ENCODE assay signal across 8 cellular contexts in genomic region chr7:108003591-108003935, GRCh38. TPM values are rescaled to one million over a fixed set of nuclear protein-coding genes. Genes with fewer than 3 reads are reported as not detected.
DNase-seq lines count a peak whose midpoint lies in the region; ATAC-seq and TF ChIP-seq lines count a peak whose summit lies in the region.

No MANE protein-coding gene starts in this region.

- no peaks in the 10 kb centered on the region for H4K20me1 ChIP-seq in KMS-11 (ENCODE audit: insufficient read depth)

- H3K36me3 Mint-ChIP-seq in effector memory CD8-positive, alpha-beta T cell (ENCODE audit: insufficient read depth) = no peaks in the 10 kb centered on the region
- H3K36me3 Mint-ChIP-seq in naive thymus-derived CD8-positive, alpha-beta T cell = peaks cover 0 to 7% (median 4%) of the 10 kb centered on the region in 3 donors

- TF ChIP-seq CTCF in A673 (conservative IDR thresholded peaks at IDR 0.05; ENCODE audit: low read depth, low read length) (no peak), KMS-11 (conservative IDR thresholded peaks at IDR 0.05; ENCODE audit: low read depth, low read length) (no peak)

- peak overlapping the region; percentile 92 for H3K27ac ChIP-seq in A673 (ENCODE audit: low read depth, low read length, poor library complexity, severe bottlenecking)
- no peak overlapping the region for H3K27ac ChIP-seq in KMS-11

- H3K36me3 ChIP-seq in A673 (ENCODE audit: insufficient read depth, low read length, poor library complexity, severe bottlenecking) (peaks cover 9% of the 10 kb centered on the region), KMS-11 (ENCODE audit: insufficient read depth) (no peaks in the 10 kb centered on the region)

- H3K27me3 ChIP-seq in A673 (replicated peaks; ENCODE audit: insufficient read depth, low read depth, low read length, poor library complexity) (no peaks in the 10 kb centered on the region), KMS-11 (ENCODE audit: insufficient read depth, low read depth) (no peaks in the 10 kb centered on the region)

- peaks cover 8 to 10% of the 10 kb centered on the region in 2 donors for H3K4me1 Mint-ChIP-seq in effector memory CD8-positive, alpha-beta T cell (ENCODE audit: low read depth in 2 of 2)
- peaks cover 12 to 34% (median 25%) of the 10 kb centered on the region in 4 donors for H3K4me1 Mint-ChIP-seq in naive thymus-derived CD8-positive, alpha-beta T cell

- H3K27me3 Mint-ChIP-seq in effector memory CD8-positive, alpha-beta T cell = peaks cover 55 to 72% of the 10 kb centered on the region in 2 donors
- H3K27me3 Mint-ChIP-seq in naive thymus-derived CD8-positive, alpha-beta T cell = peaks cover 34 to 68% (median 60%) of the 10 kb centered on the region in 5 donors

- H3K9ac ChIP-seq in KMS-11 = no peak overlapping the region

- intact Hi-C loops in A673 (cut with micrococcal nuclease; ENCODE audit: unreplicated experiment) = loop anchor here (2.0 kb wide), 1 partner anchor 93 kb away; no protein-coding TSS in a partner anchor

- H3K9me3 ChIP-seq in A673 (ENCODE audit: low read depth, low read length, poor library complexity, severe bottlenecking) = no peaks in the 10 kb centered on the region

- no peak overlapping the region for H3K27ac Mint-ChIP-seq in effector memory CD8-positive, alpha-beta T cell
- no peak overlapping the region for H3K27ac Mint-ChIP-seq in naive thymus-derived CD8-positive, alpha-beta T cell

- H3K79me2 ChIP-seq in KMS-11 (ENCODE audit: insufficient read depth, low read depth) = no peaks in the 10 kb centered on the region

- peak overlapping the region; percentile 50 to 55 for H3K4me3 Mint-ChIP-seq in effector memory CD8-positive, alpha-beta T cell
- H3K4me3 Mint-ChIP-seq in naive thymus-derived CD8-positive, alpha-beta T cell = peak overlapping the region; percentile 53 to 85 (median 79)

- POLR2A ChIA-PET in A673 (lab: Charles Lee; ENCODE audit: low non-redundant PET) = no interaction called here
- POLR2A ChIA-PET in naive thymus-derived CD8-positive, alpha-beta T cell (lab: Charles Lee) = no interaction called here

- no peak for DNase-seq in A673 (ENCODE audit: low spot score)
- DNase-seq in effector memory CD8-positive, alpha-beta T cell = no peak
- no peak for DNase-seq in naive thymus-derived CD8-positive, alpha-beta T cell
- DNase-seq in NCI-H1694 treated with DMSO at 0.1 percent for 48 hours (lab: John Stamatoyannopoulos, UW) = no peak
- no peak for DNase-seq in stimulated activated CD4-positive, alpha-beta T cell treated with anti-CD3 and anti-CD28 coated beads, Interleukin-4, amount 100 ng/mL, for 1 hour
- DNase-seq in activated CD4-positive, alpha-beta T cell treated with anti-CD3 and anti-CD28 coated beads, Interleukin-2, amount 50 U/mL, for 48 hours = no peak

- H3K9me3 Mint-ChIP-seq in effector memory CD8-positive, alpha-beta T cell = no peaks in the 10 kb centered on the region
- H3K9me3 Mint-ChIP-seq in naive thymus-derived CD8-positive, alpha-beta T cell = peaks cover 0 to 5% (median 0%) of the 10 kb centered on the region in 9 donors

- H3K4me2 ChIP-seq in KMS-11 = no peak overlapping the region; the same call in 1 of the 2 replicates

- H3K4me3 ChIP-seq in A673 (ENCODE audit: low read depth, low read length, poor library complexity, severe bottlenecking) (peak overlapping the region; percentile 76), KMS-11 (IDR thresholded peaks at IDR 0.05; ENCODE audit: insufficient read depth, low read depth, low read length) (no peak overlapping the region)

- H3K4me1 ChIP-seq in A673 (ENCODE audit: insufficient read depth, low read length, poor library complexity, severe bottlenecking) = peaks cover 41% of the 10 kb centered on the region
- peaks cover 26% of the 10 kb centered on the region for H3K4me1 ChIP-seq in KMS-11 (ENCODE audit: low read depth, poor library complexity, severe bottlenecking)

- CTCF ChIA-PET in A673 (lab: Charles Lee) = no interaction called here

- no TSS peak for BruUV-seq in A673 (replicated peaks; lab: Mats Ljungman, UMichigan)

- no peak for ATAC-seq in effector memory CD8-positive, alpha-beta T cell (replicated peaks)
- no peak for ATAC-seq in naive thymus-derived CD8-positive, alpha-beta T cell
- ATAC-seq in GM18511 (IDR thresholded peaks at IDR 0.05; ENCODE audit: unreplicated experiment) = no peak

- H2AFZ ChIP-seq in KMS-11 (ENCODE audit: low read depth) = peak overlapping the region; percentile 67

RNA-seq across cellular contexts. Expression of gene LAMB1, which starts 0.6 kb away (rescaled TPM):
- total RNA-seq in A673 (2021) = 162 and 169 TPM in 2 replicates
- 1 to 10 TPM in 1 of 2 experiments, under 1 TPM in 1; 0.13 to 1.5 TPM for total RNA-seq in naive thymus-derived CD8-positive, alpha-beta T cell
- polyA plus RNA-seq in naive thymus-derived CD8-positive, alpha-beta T cell = under 1 TPM in 2 of 3 donors, not detected in 1; 0.37 to 0.77 TPM

Comparison
In these comparisons a context has a peak if more than half of its experiments do, and no peak if none do; other contexts are left out.
1. RNA of gene LAMB1, which starts 0.6 kb away (total RNA-seq): 162 to 169 TPM in A673; 0.13 to 1.5 TPM in naive thymus-derived CD8-positive, alpha-beta T cell; every median in the first group is over 10 times any median in the second.